8 cellular contexts compared by ENCODE assay signal in genomic region chr2:52976132-52976949, GRCh38.
A peak's percentile ranks its signal among the peaks of the same experiment; 100 is the strongest.
DNase-seq lines count a peak whose midpoint lies in the region; ATAC-seq and TF ChIP-seq lines count a peak whose summit lies in the region.

No MANE protein-coding gene starts in this region.

- DNase-seq in COR-L47 (lab: John Stamatoyannopoulos, UW) = peak; percentile 19
- no peak for DNase-seq in HFF-Myc (ENCODE audit: extremely low read depth, low read depth)
- DNase-seq in RKO (ENCODE audit: low spot score) = peak; percentile 32
- DNase-seq in hepatocyte (ENCODE audit: low spot score) = peak; percentile 41
- no peak for DNase-seq in NCI-H1436 treated with DMSO at 0.1 percent for 48 hours (lab: John Stamatoyannopoulos, UW)
- no peak for DNase-seq in activated gamma-delta T cell (lab: John Stamatoyannopoulos, UW)

- no peaks in the 10 kb centered on the region for H3K36me3 ChIP-seq in hepatocyte (replicated peaks; ENCODE audit: insufficient read depth, low read depth)

- H2AFZ ChIP-seq in hepatocyte = no peak overlapping the region

- 44% methylated on average over 2 of the region's 2 CpGs for WGBS in hepatocyte (ENCODE audit: low lambda C conversion rate, missing lambda C conversion rate)

- no peak overlapping the region for H3K27ac ChIP-seq in hepatocyte

- no peaks in the 10 kb centered on the region for H3K27me3 ChIP-seq in hepatocyte

- H3K9me3 ChIP-seq in hepatocyte (ENCODE audit: low read depth) = no peaks in the 10 kb centered on the region

- no peak for TF ChIP-seq POLR2A in GM18505 (IDR thresholded peaks at IDR 0.05; ENCODE audit: borderline replicate concordance, extremely low read depth, insufficient read depth, insufficient read length)

- H3K4me3 ChIP-seq in HFF-Myc (replicated peaks; ENCODE audit: low read depth, low read length) = no peak overlapping the region
- no peak overlapping the region for H3K4me3 ChIP-seq in hepatocyte

- ATAC-seq in GM19452 (IDR thresholded peaks at IDR 0.05; ENCODE audit: unreplicated experiment) (no peak), GM18505 (IDR thresholded peaks at IDR 0.05; ENCODE audit: unreplicated experiment) (no peak)

- TF ChIP-seq CTCF in HFF-Myc (IDR thresholded peaks at IDR 0.05; ENCODE audit: low read depth, low read length, missing control alignments) (peak; percentile 36), hepatocyte (IDR thresholded peaks at IDR 0.05; ENCODE audit: poor library complexity) (peak; percentile 68)

- no peaks in the 10 kb centered on the region for H3K79me2 ChIP-seq in hepatocyte

- no peaks in the 10 kb centered on the region for H4K20me1 ChIP-seq in hepatocyte (ENCODE audit: insufficient read depth, poor library complexity, severe bottlenecking)

- H3K9me2 ChIP-seq in hepatocyte (replicated peaks; ENCODE audit: insufficient read depth) = no peaks in the 10 kb centered on the region

- no peak overlapping the region for H3K4me2 ChIP-seq in hepatocyte

- H3K4me1 ChIP-seq in hepatocyte (ENCODE audit: insufficient read depth) = no peaks in the 10 kb centered on the region

Comparison
In these comparisons a context has a peak if more than half of its experiments do, and no peak if none do; other contexts are left out.
1. DNase-seq: peak in COR-L47 (single experiment), RKO (single experiment) and hepatocyte (single experiment); none in HFF-Myc (single experiment), NCI-H1436 treated with DMSO at 0.1 percent for 48 hours (single experiment) and activated gamma-delta T cell (single experiment).